In genomic region chr15:66251790-66252355, GRCh38 we compare ENCODE assay signal across 10 cellular contexts. TPM values are rescaled to one million over a fixed set of nuclear protein-coding genes. Genes with fewer than 3 reads are reported as not detected.
DNase-seq lines count a peak whose midpoint lies in the region; ATAC-seq and TF ChIP-seq lines count a peak whose summit lies in the region.
"Had no signal": no experiment of that assay in that cellular context is flagged by ENCODE, and none has a peak within 500 bp of the region (broad histone marks: within the 10 kb centered on the region; RNA-seq: fewer than 3 reads in every experiment).

No MANE protein-coding gene starts in this region.

- H3K4me1 ChIP-seq in iPS-15b (ENCODE audit: control insufficient read depth, insufficient read depth, low read length) = peaks cover 24% of the 10 kb centered on the region
- peaks cover 27% of the 10 kb centered on the region for H3K4me1 ChIP-seq in stomach smooth muscle (ENCODE audit: control insufficient read depth, insufficient read depth, low read length)
- peaks cover 18 to 27% of the 10 kb centered on the region in 2 donors for H3K4me1 ChIP-seq in thyroid gland
- H3K4me1 ChIP-seq in gastroesophageal sphincter = peaks cover 0 to 36% (median 22%) of the 10 kb centered on the region in 3 donors

- H3K27ac Mint-ChIP-seq in activated CD4-positive, alpha-beta memory T cell treated with anti-CD3 and anti-CD28 coated beads for 36 hours = no peak overlapping the region
- H3K27ac Mint-ChIP-seq in activated CD4-positive, alpha-beta memory T cell treated with anti-CD3 and anti-CD28 coated beads, Interleukin-2, amount 10 ng/mL, durations not matched to agents 7 days and 5 days = no peak overlapping the region

- no peak for TF ChIP-seq EP300 in gastroesophageal sphincter (IDR thresholded peaks at IDR 0.05)

- no peak overlapping the region for H3K27ac ChIP-seq in SK-N-MC
- no peak overlapping the region for H3K27ac ChIP-seq in stomach smooth muscle (ENCODE audit: low read length)
- no peak overlapping the region for H3K27ac ChIP-seq in thyroid gland
- no peak overlapping the region for H3K27ac ChIP-seq in gastroesophageal sphincter

- H3K4me3 Mint-ChIP-seq in activated CD4-positive, alpha-beta memory T cell treated with anti-CD3 and anti-CD28 coated beads for 36 hours = peak overlapping the region; percentile 28
- no peak overlapping the region for H3K4me3 Mint-ChIP-seq in activated CD4-positive, alpha-beta memory T cell treated with anti-CD3 and anti-CD28 coated beads, Interleukin-2, amount 10 ng/mL, durations not matched to agents 7 days and 5 days

- no peak for ATAC-seq in gastroesophageal sphincter
- no peak for ATAC-seq in HG03175 (IDR thresholded peaks at IDR 0.05; ENCODE audit: unreplicated experiment)

- CTCF ChIA-PET in activated CD4-positive, alpha-beta memory T cell treated with anti-CD3 and anti-CD28 coated beads for 36 hours (lab: Charles Lee) = interaction anchor here (1.0 to 1.6 kb wide), 6 partner anchors 11 to 43 kb away, joined by 3 to 9 read pairs (median 5); no protein-coding TSS in a partner anchor
- CTCF ChIA-PET in activated CD4-positive, alpha-beta memory T cell treated with anti-CD3 and anti-CD28 coated beads, Interleukin-2, amount 10 ng/mL, durations not matched to agents 7 days and 5 days (lab: Charles Lee) = interaction anchor here (0.9 kb wide), 1 partner anchor 35 kb away, joined by 3 read pairs; no protein-coding TSS in a partner anchor

- no peak for TF ChIP-seq POLR2A in thyroid gland (IDR thresholded peaks at IDR 0.05)
- no peak for TF ChIP-seq POLR2A in gastroesophageal sphincter (IDR thresholded peaks at IDR 0.05)

- H3K9ac ChIP-seq in SK-N-MC (ENCODE audit: insufficient read length) (no peak overlapping the region), iPS-15b (ENCODE audit: low read depth, low read length) (no peak overlapping the region), stomach smooth muscle (ENCODE audit: low read length in 2 of 2) (no peak overlapping the region)

- H3K4me1 Mint-ChIP-seq in activated CD4-positive, alpha-beta memory T cell treated with anti-CD3 and anti-CD28 coated beads for 36 hours (ENCODE audit: low read depth) = peaks cover 9% of the 10 kb centered on the region
- peaks cover 13% of the 10 kb centered on the region for H3K4me1 Mint-ChIP-seq in activated CD4-positive, alpha-beta memory T cell treated with anti-CD3 and anti-CD28 coated beads, Interleukin-2, amount 10 ng/mL, durations not matched to agents 7 days and 5 days

- H3K36me3 ChIP-seq in SK-N-MC (ENCODE audit: insufficient read depth, low read length) = no peaks in the 10 kb centered on the region
- no peaks in the 10 kb centered on the region for H3K36me3 ChIP-seq in iPS-15b (ENCODE audit: control insufficient read depth, insufficient read depth, low read length)
- H3K36me3 ChIP-seq in stomach smooth muscle (ENCODE audit: control insufficient read depth in 2 of 2, insufficient read depth in 2 of 2, low read length in 2 of 2) = no peaks in the 10 kb centered on the region
- H3K36me3 ChIP-seq in thyroid gland = no peaks in the 10 kb centered on the region
- H3K36me3 ChIP-seq in gastroesophageal sphincter = no peaks in the 10 kb centered on the region

- H3K36me3 Mint-ChIP-seq in activated CD4-positive, alpha-beta memory T cell treated with anti-CD3 and anti-CD28 coated beads for 36 hours = no peaks in the 10 kb centered on the region
- H3K36me3 Mint-ChIP-seq in activated CD4-positive, alpha-beta memory T cell treated with anti-CD3 and anti-CD28 coated beads, Interleukin-2, amount 10 ng/mL, durations not matched to agents 7 days and 5 days (ENCODE audit: low read depth) = peaks cover 3% of the 10 kb centered on the region

- intact Hi-C loops in activated CD4-positive, alpha-beta memory T cell treated with anti-CD3 and anti-CD28 coated beads for 36 hours (cut with micrococcal nuclease) = loop anchor here (5.0 kb wide), 2 partner anchors 35 to 245 kb away; partner anchors contain the start of gene SNAPC5
- intact Hi-C loops in thyroid gland (cut with DNase I) = no loop called here

- H3K9me3 Mint-ChIP-seq in activated CD4-positive, alpha-beta memory T cell treated with anti-CD3 and anti-CD28 coated beads for 36 hours = no peaks in the 10 kb centered on the region
- H3K9me3 Mint-ChIP-seq in activated CD4-positive, alpha-beta memory T cell treated with anti-CD3 and anti-CD28 coated beads, Interleukin-2, amount 10 ng/mL, durations not matched to agents 7 days and 5 days = no peaks in the 10 kb centered on the region

- DNase-seq in activated CD4-positive, alpha-beta memory T cell treated with anti-CD3 and anti-CD28 coated beads for 36 hours = no peak
- no peak for DNase-seq in activated CD4-positive, alpha-beta memory T cell treated with anti-CD3 and anti-CD28 coated beads, Interleukin-2, amount 10 ng/mL, durations not matched to agents 7 days and 5 days
- DNase-seq in SK-N-MC (ENCODE audit: low read depth, low spot score) (no peak), thyroid gland (no peak)

- peaks cover 58% of the 10 kb centered on the region for H3K27me3 Mint-ChIP-seq in activated CD4-positive, alpha-beta memory T cell treated with anti-CD3 and anti-CD28 coated beads for 36 hours
- H3K27me3 Mint-ChIP-seq in activated CD4-positive, alpha-beta memory T cell treated with anti-CD3 and anti-CD28 coated beads, Interleukin-2, amount 10 ng/mL, durations not matched to agents 7 days and 5 days = peaks cover 81% of the 10 kb centered on the region

- H3K4me3 ChIP-seq in SK-N-MC (peak overlapping the region; percentile 86), iPS-15b (ENCODE audit: low read depth, low read length) (peak overlapping the region; percentile 76), stomach smooth muscle (ENCODE audit: low read length in 2 of 2) (peak overlapping the region; percentile 60 to 80), thyroid gland (replicated peaks in 1 of 3) (peak overlapping the region in 1 of 3 donors; percentile 37), gastroesophageal sphincter (peak overlapping the region in 1 of 2 donors; percentile 61)

- H3K27me3 ChIP-seq in iPS-15b (ENCODE audit: control insufficient read depth, insufficient read depth, low read length) (peaks cover 65% of the 10 kb centered on the region), stomach smooth muscle (ENCODE audit: control insufficient read depth in 1 of 2, insufficient read depth in 2 of 2, low read length in 2 of 2) (peaks cover 44 to 45% of the 10 kb centered on the region in 2 donors), thyroid gland (peaks cover 4% of the 10 kb centered on the region), gastroesophageal sphincter (peaks cover 76% of the 10 kb centered on the region)

- H3K9me3 ChIP-seq in SK-N-MC (ENCODE audit: low read depth, low read length) (no peaks in the 10 kb centered on the region), iPS-15b (ENCODE audit: control insufficient read depth, insufficient read depth, low read length) (no peaks in the 10 kb centered on the region), stomach smooth muscle (ENCODE audit: control insufficient read depth in 2 of 2, low read length in 2 of 2) (no peaks in the 10 kb centered on the region), thyroid gland (no peaks in the 10 kb centered on the region), gastroesophageal sphincter (no peaks in the 10 kb centered on the region)

- no peak for TF ChIP-seq CTCF in thyroid gland (IDR thresholded peaks at IDR 0.05)
- no peak for TF ChIP-seq CTCF in gastroesophageal sphincter (IDR thresholded peaks at IDR 0.05)

- POLR2A ChIA-PET in activated CD4-positive, alpha-beta memory T cell treated with anti-CD3 and anti-CD28 coated beads for 36 hours (lab: Charles Lee) = no interaction called here
- POLR2A ChIA-PET in activated CD4-positive, alpha-beta memory T cell treated with anti-CD3 and anti-CD28 coated beads, Interleukin-2, amount 10 ng/mL, durations not matched to agents 7 days and 5 days (lab: Charles Lee) = interaction anchor here (1.5 kb wide), 1 partner anchor 247 kb away, joined by 5 read pairs; no protein-coding TSS in a partner anchor

- WGBS in thyroid gland, 2 donors = 17 to 31% methylated on average over 13 to 19 of the region's 41 CpGs
- 0% methylated on average over 1 of the region's 41 CpGs for WGBS in gastroesophageal sphincter (ENCODE audit: low coverage in 1 of 2), 2 donors

RNA-seq across cellular contexts. Expression of gene MEGF11, which starts 1.7 kb away (rescaled TPM):
- not detected for total RNA-seq in activated CD4-positive, alpha-beta memory T cell treated with anti-CD3 and anti-CD28 coated beads for 36 hours
- total RNA-seq in activated CD4-positive, alpha-beta memory T cell treated with anti-CD3 and anti-CD28 coated beads, Interleukin-2, amount 10 ng/mL, durations not matched to agents 7 days and 5 days = not detected
- total RNA-seq in thyroid gland (under 1 TPM in 1 of 4 donors, not detected in 3; 0.20 TPM), gastroesophageal sphincter (under 1 TPM in 1 of 4 donors, not detected in 3; 0.08 TPM)
- total RNA-seq: activated CD8-positive, alpha-beta memory T cell treated with anti-CD3 and anti-CD28 coated beads for 36 hours; ureter had no signal

RNA-seq across cellular contexts. Expression of gene DIS3L, which starts 41.5 kb away (rescaled TPM):
- 10 to 100 TPM; 23.5 to 26.3 TPM for total RNA-seq in activated CD4-positive, alpha-beta memory T cell treated with anti-CD3 and anti-CD28 coated beads for 36 hours
- total RNA-seq in activated CD4-positive, alpha-beta memory T cell treated with anti-CD3 and anti-CD28 coated beads, Interleukin-2, amount 10 ng/mL, durations not matched to agents 7 days and 5 days = 10 to 100 TPM; 24.0 to 24.9 TPM
- 10 to 100 TPM; 20.8 to 49.8 (median 37.8) TPM for total RNA-seq in thyroid gland
- 10 to 100 TPM; 33.9 to 40.0 (median 35.2) TPM for total RNA-seq in gastroesophageal sphincter
